Comparison of ENCODE assay signal across 26 cellular contexts in the genomic region with DNA sequence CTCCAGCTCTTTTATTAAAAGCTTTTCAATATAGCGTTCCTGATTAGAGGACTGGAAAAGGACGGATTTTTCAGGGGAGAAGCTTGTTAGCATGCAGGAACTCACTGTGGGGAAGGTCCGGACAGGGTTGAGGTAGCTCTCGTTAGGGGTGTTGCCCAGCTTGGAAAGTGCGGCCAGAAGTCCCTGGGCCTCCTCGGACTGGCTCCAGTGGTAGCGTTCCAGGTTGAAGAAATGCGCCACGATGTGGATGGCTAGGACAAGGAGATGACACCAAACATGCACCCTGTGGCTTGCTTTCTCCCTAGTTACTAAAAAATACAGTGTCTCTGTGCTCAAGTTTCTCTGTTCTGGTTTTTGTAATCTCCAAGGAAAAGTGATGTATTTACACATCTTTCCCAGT. TPM values are rescaled to one million over a fixed set of nuclear protein-coding genes. Genes with fewer than 3 reads are reported as not detected.
"Had no signal": no experiment of that assay in that cellular context is flagged by ENCODE, and none has a peak within 500 bp of the region (broad histone marks: within the 10 kb centered on the region; RNA-seq: fewer than 3 reads in every experiment).

No MANE protein-coding gene starts in this region.

- H3K36me3 ChIP-seq: WERI-Rb-1 had no signal

- DNase-seq: activated CD4-positive, alpha-beta memory T cell treated with anti-CD3 and anti-CD28 coated beads, Interleukin-2, amount 10 ng/mL, durations not matched to agents 7 days and 5 days; activated CD4-positive, alpha-beta T cell treated with anti-CD3 and anti-CD28 coated beads for 36 hours; activated CD4-positive, alpha-beta T cell treated with anti-CD3 and anti-CD28 coated beads, Interleukin-2, amount 50 U/mL, for 1 hour; activated CD8-positive, alpha-beta memory T cell treated with anti-CD3 and anti-CD28 coated beads, Interleukin-2, amount 50 U/mL, for 4 hours; activated gamma-delta T cell treated with Interleukin-2 at 50 U/mL for 16 hours; activated naive CD4-positive, alpha-beta T cell treated with anti-CD3 and anti-CD28 coated beads, Interleukin-2, amount 10 ng/mL, durations not matched to agents 7 days and 5 days; activated naive CD8-positive, alpha-beta T cell treated with anti-CD3 and anti-CD28 coated beads for 36 hours; activated T-cell treated with anti-CD3 and anti-CD28 coated beads, Interleukin-2, amount 50 U/mL, for 72 hours; central memory CD4-positive, alpha-beta T cell; Karpas-422; NCI-H1048; NCI-H146; NCI-H1930; NCI-H2171; NCI-H2227 treated with DMSO at 0.1 percent for 48 hours; NCI-H524 treated with DMSO at 0.1 percent for 48 hours; NCI-H748 treated with DMSO at 0.1 percent for 48 hours; SHP77 treated with DMSO at 0.1 percent for 48 hours; T-cell; WERI-Rb-1 had no signal

- ATAC-seq: activated CD4-positive, alpha-beta T cell treated with anti-CD3 and anti-CD28 coated beads for 36 hours; activated T-cell treated with anti-CD3 and anti-CD28 coated beads, Interleukin-2, amount 50 U/mL, for 72 hours; T-cell had no signal

- H3K27ac ChIP-seq: WERI-Rb-1 had no signal

- FAIRE-seq: bronchial epithelial cell had no signal

RNA-seq across cellular contexts. Expression of gene NOX3, which starts 12.5 kb away (rescaled TPM):
- total RNA-seq: activated CD4-positive, alpha-beta memory T cell treated with anti-CD3 and anti-CD28 coated beads, Interleukin-2, amount 10 ng/mL, durations not matched to agents 7 days and 5 days; activated CD4-positive, alpha-beta T cell treated with anti-CD3 and anti-CD28 coated beads for 36 hours; activated naive CD8-positive, alpha-beta T cell treated with anti-CD3 and anti-CD28 coated beads for 36 hours; activated T-cell treated with anti-CD3 and anti-CD28 coated beads, Interleukin-2, amount 50 U/mL, for 72 hours; activated T-helper 2 cell treated with anti-CD3 and anti-CD28 coated beads, Interferon-gamma antibody, Interleukin-2, Interleukin-4, amounts not matched to agents 10 μg/mL and 5 μg/mL and 100 μg/mL, durations not matched to agents 14 hours and 24 hours and 36 hours; bronchial epithelial cell; chondrocyte; SK-MEL-5; T-cell; T-helper 2 cell treated with Interferon-gamma antibody and Interleukin-4, amounts not matched to agents 100 ng/mL and 5 ng/mL, for 36 hours had no signal
- polyA plus RNA-seq: adipose tissue had no signal
